16 cellular contexts compared by ENCODE assay signal in the genomic region with DNA sequence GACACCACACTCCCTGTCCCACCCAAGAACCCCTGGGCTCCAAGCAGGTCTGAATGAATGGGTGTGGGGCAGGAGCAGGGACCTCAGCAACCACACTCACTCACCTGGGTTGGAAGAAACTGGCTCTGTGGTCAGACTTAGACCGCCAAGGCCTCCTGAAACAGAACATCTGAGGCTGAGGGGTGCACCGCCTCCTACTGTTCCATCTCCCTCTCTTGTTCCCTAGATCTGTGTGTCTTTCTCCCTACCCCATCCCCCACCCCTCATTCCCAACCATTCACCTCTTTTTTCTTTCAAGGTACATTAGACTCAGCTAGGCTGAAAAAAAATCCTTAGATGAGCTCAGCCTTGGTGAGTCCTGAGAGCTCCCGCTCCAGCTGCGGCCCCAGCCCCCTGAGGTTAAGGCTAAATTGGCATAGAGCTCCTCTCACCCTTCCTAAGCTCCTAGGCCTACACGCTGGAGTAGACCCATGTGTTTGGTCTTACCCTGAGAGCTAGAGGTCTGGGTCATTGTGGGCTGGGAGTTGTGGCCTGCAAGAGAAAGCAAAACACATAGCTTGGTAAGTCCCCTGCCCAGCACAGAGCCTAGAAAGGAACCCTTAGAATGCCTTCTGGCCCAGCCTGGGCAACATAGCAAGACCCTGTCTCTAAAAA. TPM values are rescaled to one million over a fixed set of nuclear protein-coding genes. Genes with fewer than 3 reads are reported as not detected.
DNase-seq lines count a peak whose midpoint lies in the region; ATAC-seq and TF ChIP-seq lines count a peak whose summit lies in the region.
"Had no signal": no experiment of that assay in that cellular context is flagged by ENCODE, and none has a peak within 500 bp of the region (broad histone marks: within the 10 kb centered on the region; RNA-seq: fewer than 3 reads in every experiment).

No MANE protein-coding gene starts in this region.

- H3K9me3 Mint-ChIP-seq in CD4-positive, CD25-positive, alpha-beta regulatory T cell, result no peaks in the 10 kb centered on the region

- intact Hi-C loops in OCI-LY7 (cut with micrococcal nuclease; ENCODE audit: unreplicated experiment) (no loop called here), Right ventricle myocardium superior (cut with DNase I) (no loop called here)

- BruUV-seq in OCI-LY7 (replicated peaks; lab: Mats Ljungman, UMichigan), result no TSS peak

- ATAC-seq in CD4-positive, CD25-positive, alpha-beta regulatory T cell (ENCODE audit: low read depth in 2 of 2), result no peak
- ATAC-seq in GM21619 (IDR thresholded peaks at IDR 0.05; ENCODE audit: unreplicated experiment) (no peak), Right ventricle myocardium superior (ENCODE audit: poor library complexity) (no peak)
- ATAC-seq: stimulated activated naive B cell treated with anti-CD40 and anti-IgM and Interleukin-4, amounts not matched to agents 10 μg/mL and 1 μg/mL and 100 μg/mL, for 72 hours had no signal

- H3K27me3 Mint-ChIP-seq in CD4-positive, CD25-positive, alpha-beta regulatory T cell, result no peaks in the 10 kb centered on the region
- H3K27me3 Mint-ChIP-seq: stimulated activated naive B cell treated with anti-CD40 and anti-IgM and Interleukin-4, amounts not matched to agents 10 μg/mL and 1 μg/mL and 100 μg/mL, for 72 hours had no signal

- H3K9me2 ChIP-seq in OCI-LY7 (ENCODE audit: insufficient read depth, low read length), result no peaks in the 10 kb centered on the region

- H3K27ac ChIP-seq in CD4-positive, CD25-positive, alpha-beta regulatory T cell (ENCODE audit: insufficient read depth, low read length, poor library complexity, severe bottlenecking), result peak overlapping the region; percentile 87
- H3K27ac ChIP-seq in KOPT-K1 (ENCODE audit: low read depth, low read length, poor library complexity, severe bottlenecking) (peak overlapping the region; percentile 71), OCI-LY7 (ENCODE audit: low read depth, low read length, poor library complexity, severe bottlenecking) (no peak overlapping the region)
- H3K27ac ChIP-seq in effector memory CD4-positive, alpha-beta T cell (ENCODE audit: insufficient read depth, low read length, poor library complexity, severe bottlenecking), result peak overlapping the region; percentile 81
- H3K27ac ChIP-seq: PC-9 had no signal

- no peaks in the 10 kb centered on the region for H3K27me3 ChIP-seq in CD4-positive, CD25-positive, alpha-beta regulatory T cell (ENCODE audit: control insufficient read depth, insufficient read depth, low read length)
- H3K27me3 ChIP-seq in effector memory CD4-positive, alpha-beta T cell (replicated peaks; ENCODE audit: control insufficient read depth, insufficient read depth, low read length, poor library complexity, severe bottlenecking), result no peaks in the 10 kb centered on the region

- CTCF ChIA-PET in OCI-LY7 (lab: Charles Lee; ENCODE audit: unreplicated experiment), result interaction anchor here (0.5 kb wide), 1 partner anchor 124 kb away, joined by 3 read pairs; no protein-coding TSS in a partner anchor

- no peaks in the 10 kb centered on the region for H3K36me3 Mint-ChIP-seq in CD4-positive, CD25-positive, alpha-beta regulatory T cell
- H3K36me3 Mint-ChIP-seq: stimulated activated naive B cell treated with anti-CD40 and anti-IgM and Interleukin-4, amounts not matched to agents 10 μg/mL and 1 μg/mL and 100 μg/mL, for 72 hours had no signal

- H4K20me1 ChIP-seq in OCI-LY7 (ENCODE audit: insufficient read depth, low read length), result no peaks in the 10 kb centered on the region

- DNase-seq in CD4-positive, CD25-positive, alpha-beta regulatory T cell, result no peak
- DNase-seq in GM12865 (ENCODE audit: low read depth) (peak; percentile 81), OCI-LY7 (ENCODE audit: low spot score) (no peak), NCI-H2107 (lab: John Stamatoyannopoulos, UW) (no peak), Right ventricle myocardium superior (no peak)
- peak in 1 of 3 donors; percentile 19 for DNase-seq in effector memory CD4-positive, alpha-beta T cell
- DNase-seq: AML-193; NCI-H226; PC-9; stimulated activated CD4-positive, alpha-beta T cell treated with anti-CD3 and anti-CD28 coated beads, Interleukin-2, amount 100 ng/mL, for 48 hours; stimulated activated naive B cell treated with anti-CD40 and anti-IgM and Interleukin-4, amounts not matched to agents 10 μg/mL and 1 μg/mL and 100 μg/mL, for 72 hours had no signal

- peak overlapping the region in 2 of 4 donors; percentile 22 to 38 for H3K4me3 Mint-ChIP-seq in CD4-positive, CD25-positive, alpha-beta regulatory T cell
- H3K4me3 Mint-ChIP-seq: stimulated activated naive B cell treated with anti-CD40 and anti-IgM and Interleukin-4, amounts not matched to agents 10 μg/mL and 1 μg/mL and 100 μg/mL, for 72 hours had no signal

- no peak overlapping the region for H2AFZ ChIP-seq in OCI-LY7 (ENCODE audit: low read length)
- H2AFZ ChIP-seq: PC-9 had no signal

- H3K9me3 ChIP-seq in CD4-positive, CD25-positive, alpha-beta regulatory T cell (ENCODE audit: control insufficient read depth in 2 of 2, low read length in 2 of 2), result no peaks in the 10 kb centered on the region
- H3K9me3 ChIP-seq in KOPT-K1 (ENCODE audit: insufficient read depth, low read length, poor library complexity, severe bottlenecking) (no peaks in the 10 kb centered on the region), OCI-LY7 (ENCODE audit: low read length) (no peaks in the 10 kb centered on the region)
- no peaks in the 10 kb centered on the region for H3K9me3 ChIP-seq in effector memory CD4-positive, alpha-beta T cell (ENCODE audit: control insufficient read depth, low read length)

- no peaks in the 10 kb centered on the region for H3K36me3 ChIP-seq in CD4-positive, CD25-positive, alpha-beta regulatory T cell (ENCODE audit: control insufficient read depth, insufficient read depth, low read length)
- no peaks in the 10 kb centered on the region for H3K36me3 ChIP-seq in KOPT-K1 (ENCODE audit: insufficient read depth, low read length)
- H3K36me3 ChIP-seq in effector memory CD4-positive, alpha-beta T cell (ENCODE audit: control insufficient read depth, insufficient read depth, low read length), result no peaks in the 10 kb centered on the region
- H3K36me3 ChIP-seq in OCI-LY7 (ENCODE audit: insufficient read depth, low read length), result no peaks in the 10 kb centered on the region

- H3K4me1 Mint-ChIP-seq in CD4-positive, CD25-positive, alpha-beta regulatory T cell, result peaks cover 0 to 80% (median 33%) of the 10 kb centered on the region in 4 donors

- H3K27ac Mint-ChIP-seq in CD4-positive, CD25-positive, alpha-beta regulatory T cell, result peak overlapping the region; percentile 80 to 97 (median 91)
- H3K27ac Mint-ChIP-seq: stimulated activated naive B cell treated with anti-CD40 and anti-IgM and Interleukin-4, amounts not matched to agents 10 μg/mL and 1 μg/mL and 100 μg/mL, for 72 hours had no signal

- no peaks in the 10 kb centered on the region for H3K79me2 ChIP-seq in OCI-LY7 (ENCODE audit: insufficient read depth, low read depth, low read length)

- H3K4me1 ChIP-seq in CD4-positive, CD25-positive, alpha-beta regulatory T cell (ENCODE audit: control insufficient read depth, insufficient read depth, low read length, poor library complexity, severe bottlenecking), result peaks cover 39% of the 10 kb centered on the region
- H3K4me1 ChIP-seq in effector memory CD4-positive, alpha-beta T cell (ENCODE audit: control insufficient read depth, insufficient read depth, low read length, poor library complexity, severe bottlenecking), result peaks cover 39% of the 10 kb centered on the region
- H3K4me1 ChIP-seq in OCI-LY7 (ENCODE audit: insufficient read depth, low read length, poor library complexity, severe bottlenecking), result peaks cover 8% of the 10 kb centered on the region

- POLR2A ChIA-PET in OCI-LY7 (lab: Charles Lee), result interaction anchor here (0.6 to 1.2 kb wide), 8 partner anchors 7 to 1113 kb away, joined by 3 to 6 read pairs (median 4); partner anchors contain the start of gene DNAJC18

- TF ChIP-seq CTCF in GM12865 (IDR thresholded peaks at IDR 0.05; ENCODE audit: insufficient read depth, low read depth, low read length, missing control alignments), result no peak
- no peak for TF ChIP-seq CTCF in OCI-LY7 (conservative IDR thresholded peaks at IDR 0.05; ENCODE audit: low read length)

- no peak overlapping the region for H3K4me2 ChIP-seq in OCI-LY7 (ENCODE audit: low read length)
- H3K4me2 ChIP-seq: PC-9 had no signal

- H3K4me3 ChIP-seq in CD4-positive, CD25-positive, alpha-beta regulatory T cell (ENCODE audit: low read depth, low read length), result no peak overlapping the region
- no peak overlapping the region for H3K4me3 ChIP-seq in GM12865 (ENCODE audit: low read depth, low read length)
- H3K4me3 ChIP-seq in effector memory CD4-positive, alpha-beta T cell (ENCODE audit: insufficient read depth, low read depth, low read length, poor library complexity, severe bottlenecking), result no peak overlapping the region
- no peak overlapping the region for H3K4me3 ChIP-seq in OCI-LY7 (ENCODE audit: low read depth, low read length, poor library complexity, severe bottlenecking)
- H3K4me3 ChIP-seq: PC-9 had no signal

RNA-seq across cellular contexts. Expression of gene ECSCR, which starts 4.8 kb away (rescaled TPM):
- 0.64 TPM for total RNA-seq in CD4-positive, CD25-positive, alpha-beta regulatory T cell
- polyA plus RNA-seq in CD4-positive, CD25-positive, alpha-beta regulatory T cell, result 1 to 10 TPM in 1 of 4 donors, under 1 TPM in 2, not detected in 1; 0.23 to 1.6 (median 0.92) TPM
- total RNA-seq in OCI-LY7 (2014; rRNA removed; shearing (Covaris generic)), result not detected in 2 replicates
- not detected in 2 replicates for total RNA-seq in OCI-LY7 (2022)
- 18.0 TPM for total RNA-seq in Right ventricle myocardium superior
- total RNA-seq: myocyte, PC-9 had no signal

RNA-seq across cellular contexts. Expression of gene SMIM33, which starts 13.0 kb away (rescaled TPM):
- 0.54 TPM for total RNA-seq in CD4-positive, CD25-positive, alpha-beta regulatory T cell
- 1 to 10 TPM in 1 of 4 donors, under 1 TPM in 3; 0.08 to 1.9 (median 0.73) TPM for polyA plus RNA-seq in CD4-positive, CD25-positive, alpha-beta regulatory T cell
- total RNA-seq in OCI-LY7 (2014; rRNA removed; shearing (Covaris generic)), result not detected in 2 replicates
- total RNA-seq in OCI-LY7 (2022) (not detected in 2 replicates), Right ventricle myocardium superior (not detected)
- total RNA-seq: chondrocyte, Daoy, myocyte, PC-9 had no signal

RNA-seq across cellular contexts. Expression of gene DNAJC18, which starts 18.5 kb away (rescaled TPM):
- 8.2 TPM for total RNA-seq in CD4-positive, CD25-positive, alpha-beta regulatory T cell
- 1 to 10 TPM; 4.0 to 9.0 (median 5.1) TPM for polyA plus RNA-seq in CD4-positive, CD25-positive, alpha-beta regulatory T cell
- total RNA-seq in OCI-LY7 (2014; rRNA removed; shearing (Covaris generic)), result 1.2 and 2.5 TPM in 2 replicates
- total RNA-seq in OCI-LY7 (2022), result 7.1 and 12.6 TPM in 2 replicates
- total RNA-seq in Right ventricle myocardium superior, result 11.5 TPM

RNA-seq across cellular contexts. Expression of gene STING1, which starts 24.8 kb away (rescaled TPM):
- total RNA-seq in CD4-positive, CD25-positive, alpha-beta regulatory T cell, result 295 TPM
- 100 to 1,000 TPM; 131 to 177 (median 158) TPM for polyA plus RNA-seq in CD4-positive, CD25-positive, alpha-beta regulatory T cell
- not detected in 2 replicates for total RNA-seq in OCI-LY7 (2014; rRNA removed; shearing (Covaris generic))
- total RNA-seq in OCI-LY7 (2022), result 0.44 TPM in 1 of 2 replicates, not detected in the other
- total RNA-seq in Right ventricle myocardium superior, result 39.0 TPM

RNA-seq across cellular contexts. Expression of gene SPATA24, which starts 53.9 kb away (rescaled TPM):
- 4.4 TPM for total RNA-seq in CD4-positive, CD25-positive, alpha-beta regulatory T cell
- 1 to 10 TPM; 5.5 to 6.8 (median 6.1) TPM for polyA plus RNA-seq in CD4-positive, CD25-positive, alpha-beta regulatory T cell
- total RNA-seq in OCI-LY7 (2014; rRNA removed; shearing (Covaris generic)), result 12.0 and 12.4 TPM in 2 replicates
- total RNA-seq in OCI-LY7 (2022) (9.4 and 10.8 TPM in 2 replicates), Right ventricle myocardium superior (17.1 TPM)

Comparison
In these comparisons a context has a peak if more than half of its experiments do, and no peak if none do; other contexts are left out.
1. RNA of gene ECSCR, which starts 4.8 kb away (total RNA-seq): 18.0 TPM in Right ventricle myocardium superior (single experiment); 0.64 TPM in CD4-positive, CD25-positive, alpha-beta regulatory T cell (single experiment) and not detected in OCI-LY7; every median in the first group is over 10 times any median in the second.